In the genomic region with DNA sequence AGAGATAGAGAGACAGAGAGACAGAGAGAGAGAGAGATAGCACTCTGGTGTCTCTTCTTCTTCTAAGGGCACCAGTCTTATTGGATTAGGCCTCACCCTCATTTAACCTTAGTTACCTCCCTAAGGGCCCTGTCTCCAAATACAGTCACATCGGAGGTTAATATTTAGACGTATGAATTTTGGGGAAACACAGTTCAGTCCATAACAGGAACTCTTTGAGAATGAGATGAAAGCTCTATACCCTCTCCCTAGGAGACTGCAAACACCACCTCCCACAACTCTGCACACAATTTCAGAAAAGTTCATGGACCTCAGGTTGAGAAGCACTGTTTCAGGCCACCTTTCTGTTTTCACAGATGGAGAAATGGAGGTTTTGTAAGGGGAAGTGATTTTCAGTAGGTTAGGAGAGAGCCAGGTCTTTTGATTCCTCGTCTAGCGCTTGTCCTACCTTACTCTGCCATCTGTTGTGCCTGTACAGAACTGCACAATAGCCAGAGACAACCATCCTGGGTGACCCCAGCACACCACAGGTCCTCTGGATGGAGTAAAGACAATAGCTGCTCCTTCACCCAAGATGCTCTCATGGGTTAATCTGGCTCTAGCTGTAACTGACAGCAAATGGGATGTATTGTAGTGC, we compare ENCODE assay signal across 8 cellular contexts. TPM values are rescaled to one million over a fixed set of nuclear protein-coding genes. Genes with fewer than 3 reads are reported as not detected.
DNase-seq lines count a peak whose midpoint lies in the region; ATAC-seq and TF ChIP-seq lines count a peak whose summit lies in the region.

No MANE protein-coding gene starts in this region.

- H3K4me1 Mint-ChIP-seq in T-helper 17 cell = no peaks in the 10 kb centered on the region

- peak; percentile 77 for ATAC-seq in HG02870 (IDR thresholded peaks at IDR 0.05; ENCODE audit: unreplicated experiment)
- peak; percentile 72 for ATAC-seq in T-helper 17 cell
- peak; percentile 90 for ATAC-seq in left lung

- intact Hi-C loops in left lung (cut with DNase I) = no loop called here

- H3K27ac ChIP-seq in left lung = no peak overlapping the region

- H3K36me3 ChIP-seq in left lung = no peaks in the 10 kb centered on the region

- no peak overlapping the region for H3K4me3 Mint-ChIP-seq in T-helper 17 cell

- DNase-seq in activated naive CD4-positive, alpha-beta T cell treated with Interleukin-2 at 50 U/mL for 16 hours = peak; percentile 18
- no peak for DNase-seq in activated naive CD4-positive, alpha-beta T cell treated with anti-CD3 and anti-CD28 coated beads, Interleukin-2, amount 50 U/mL, for 16 hours
- no peak for DNase-seq in T-helper 17 cell
- DNase-seq in left lung = no peak
- no peak for DNase-seq in GF-D8 (lab: John Stamatoyannopoulos, UW)
- DNase-seq in NCI-H2227 (lab: John Stamatoyannopoulos, UW; ENCODE audit: unreplicated experiment) = no peak
- DNase-seq in amygdala (lab: John Stamatoyannopoulos, UW) = no peak

- H3K27ac Mint-ChIP-seq in T-helper 17 cell = no peak overlapping the region

- no peaks in the 10 kb centered on the region for H3K27me3 Mint-ChIP-seq in T-helper 17 cell

- H3K4me3 ChIP-seq in left lung = no peak overlapping the region

- H3K9me3 ChIP-seq in T-helper 17 cell (ENCODE audit: control insufficient read depth, low read length, poor library complexity, severe bottlenecking) (no peaks in the 10 kb centered on the region), left lung (no peaks in the 10 kb centered on the region)

- no peak for TF ChIP-seq CTCF in left lung (IDR thresholded peaks at IDR 0.05)

- H3K4me1 ChIP-seq in left lung = no peaks in the 10 kb centered on the region

- no peaks in the 10 kb centered on the region for H3K36me3 Mint-ChIP-seq in T-helper 17 cell (ENCODE audit: low read depth)

- no peaks in the 10 kb centered on the region for H3K27me3 ChIP-seq in left lung

RNA-seq across cellular contexts. Expression of a gene that starts 32.1 kb away (rescaled TPM):
- 1 to 10 TPM; 3.1 to 5.8 TPM for total RNA-seq in T-helper 17 cell
- 1 to 10 TPM in 1 of 2 donors, under 1 TPM in 1; 0.50 to 1.7 TPM for total RNA-seq in left lung
